In genomic region chr17:58513913-58514794, GRCh38 we compare ENCODE assay signal across 8 cellular contexts. TPM values are rescaled to one million over a fixed set of nuclear protein-coding genes. Genes with fewer than 3 reads are reported as not detected.
DNase-seq lines count a peak whose midpoint lies in the region; ATAC-seq and TF ChIP-seq lines count a peak whose summit lies in the region.

Gene MTMR4 (minus strand): TSS chr17:58514638. CDS start chr17:58514407, 231 bp downstream.

- H3K4me3 ChIP-seq in adrenal gland (peak within 1 kb of the TSS in 2 of 4 donors; percentile 43 to 66), heart right ventricle (peak within 1 kb of the TSS; percentile 60 to 83 (median 71)), tibial artery (peak within 1 kb of the TSS; percentile 64 to 79)

- 0 to 3% (median 1%) methylated on average over 10 to 63 of the region's 64 CpGs for WGBS in adrenal gland, 4 donors
- WGBS in heart right ventricle, 2 donors = 1% methylated on average over 61 to 64 of the region's 64 CpGs

- TF ChIP-seq POLR2A in adrenal gland (IDR thresholded peaks at IDR 0.05) = peak in 1 of 2 donors; percentile 37

- intact Hi-C loops in T-helper 1 cell treated with Interleukin-12 subunit alpha and Interleukin-12 subunit beta and Interleukin-4 antibody, amounts not matched to agents 30 ng/mL and 1 ng/mL, for 36 hours (cut with micrococcal nuclease) = loop anchor here (1.0 to 10.0 kb wide), 2 partner anchors 593 to 1191 kb away; partner anchors contain the start of genes PTRH2 and VMP1
- intact Hi-C loops in adrenal gland (cut with DNase I) = no loop called here
- intact Hi-C loops in heart right ventricle (cut with DNase I) = loop anchor here in 3 of 10 donors (2.0 to 10.0 kb wide), 3 partner anchors 75 to 488 kb away; partner anchors contain the start of gene SUPT4H1 (in 1 of the 3)
- intact Hi-C loops in tibial artery (cut with DNase I; ENCODE audit: low total_unique reads) = loop anchor here (10.0 kb wide), 3 partner anchors 159 to 491 kb away; partner anchors contain the start of genes DYNLL2 and SUPT4H1

- DNase-seq in NK-92 treated with Interleukin-12 subunit alpha and Interleukin-12 subunit beta, amount 100 ng/mL, for 24 hours (lab: John Stamatoyannopoulos, UW) = peak; percentile 72
- DNase-seq in NK-92 (lab: John Stamatoyannopoulos, UW; ENCODE audit: unreplicated experiment) (no peak), NCI-H1417 (lab: John Stamatoyannopoulos, UW) (peak; percentile 87 to 92 (median 91)), adrenal gland (peak; percentile 80 to 89 (median 87)), heart right ventricle (peak; percentile 81 to 85), pons (ENCODE audit: low spot score) (peak; percentile 79), tibial artery (peak; percentile 87 to 93)

- peak; percentile 20 to 55 (median 38) for ATAC-seq in heart right ventricle

- H3K27ac ChIP-seq in adrenal gland (peak within 1 kb of the TSS in 4 of 5 donors; percentile 35 to 81 (median 66)), heart right ventricle (peak within 1 kb of the TSS in 9 of 10 donors; percentile 43 to 77 (median 70)), tibial artery (peak within 1 kb of the TSS; percentile 87 to 93)

- H3K27me3 ChIP-seq in adrenal gland (no peaks in the 10 kb centered on the region), heart right ventricle (no peaks in the 10 kb centered on the region), tibial artery (no peaks in the 10 kb centered on the region)

- H3K36me3 ChIP-seq in adrenal gland (replicated peaks in 1 of 2) = peaks cover 0 to 36% of the 10 kb centered on the region in 2 donors
- H3K36me3 ChIP-seq in heart right ventricle = peaks cover 0 to 50% (median 31%) of the 10 kb centered on the region in 9 donors
- H3K36me3 ChIP-seq in tibial artery = peaks cover 32 to 44% (median 34%) of the 10 kb centered on the region in 3 donors

- no peaks in the 10 kb centered on the region for H3K9me3 ChIP-seq in adrenal gland (replicated peaks in 1 of 3)
- no peaks in the 10 kb centered on the region for H3K9me3 ChIP-seq in heart right ventricle
- H3K9me3 ChIP-seq in tibial artery = no peaks in the 10 kb centered on the region

- H3K4me1 ChIP-seq in adrenal gland (replicated peaks in 1 of 2) = peaks cover 19 to 40% of the 10 kb centered on the region in 2 donors
- H3K4me1 ChIP-seq in heart right ventricle = peaks cover 18 to 46% (median 43%) of the 10 kb centered on the region in 9 donors
- peaks cover 0 to 52% (median 35%) of the 10 kb centered on the region in 4 donors for H3K4me1 ChIP-seq in tibial artery

- TF ChIP-seq CTCF in adrenal gland (IDR thresholded peaks at IDR 0.05) (no peak), heart right ventricle (IDR thresholded peaks at IDR 0.05) (no peak), tibial artery (IDR thresholded peaks at IDR 0.05) (no peak)

RNA-seq across cellular contexts. Expression of gene MTMR4, which starts in this region (rescaled TPM):
- 69.4 and 78.1 TPM in 2 replicates for total RNA-seq in T-helper 1 cell treated with Interleukin-12 subunit alpha and Interleukin-12 subunit beta and Interleukin-4 antibody, amounts not matched to agents 30 ng/mL and 1 ng/mL, for 36 hours
- total RNA-seq in adrenal gland (10 to 100 TPM; 36.4 to 72.0 (median 43.7) TPM), heart right ventricle (10 to 100 TPM in 9 of 10 donors, 1 to 10 TPM in 1; 8.5 to 26.6 (median 17.1) TPM)
- polyA plus RNA-seq in adrenal gland (10 to 100 TPM; 11.4 to 43.1 (median 17.0) TPM), heart right ventricle (10 to 100 TPM in 1 of 2 donors, 1 to 10 TPM in 1; 9.6 to 12.3 TPM)

Comparison
In these comparisons a context has a peak if more than half of its experiments do, and no peak if none do; other contexts are left out.
1. intact Hi-C loops: an anchor here in T-helper 1 cell treated with Interleukin-12 subunit alpha and Interleukin-12 subunit beta and Interleukin-4 antibody, amounts not matched to agents 30 ng/mL and 1 ng/mL, for 36 hours (1.0 to 10.0 kb wide) and tibial artery (10.0 kb wide); none called in adrenal gland.